Comparison of ENCODE assay signal across 15 cellular contexts in genomic region chr9:97830884-97831829, GRCh38. TPM values are rescaled to one million over a fixed set of nuclear protein-coding genes. Genes with fewer than 3 reads are reported as not detected.
DNase-seq lines count a peak whose midpoint lies in the region; ATAC-seq, FAIRE-seq and TF ChIP-seq lines count a peak whose summit lies in the region.
"Had no signal": no experiment of that assay in that cellular context is flagged by ENCODE, and none has a peak within 500 bp of the region (broad histone marks: within the 10 kb centered on the region; RNA-seq: fewer than 3 reads in every experiment).

No MANE protein-coding gene starts in this region.

- H3K9me3 Mint-ChIP-seq in astrocyte (ENCODE audit: unreplicated experiment) (no peaks in the 10 kb centered on the region), type B pancreatic cell (no peaks in the 10 kb centered on the region)
- no peaks in the 10 kb centered on the region for H3K9me3 Mint-ChIP-seq in activated naive CD8-positive, alpha-beta T cell treated with anti-CD3 and anti-CD28 coated beads, Interleukin-2, amount 50 U/mL, for 24 hours
- H3K9me3 Mint-ChIP-seq: activated CD8-positive, alpha-beta T cell treated with anti-CD3 and anti-CD28 coated beads for 36 hours; naive thymus-derived CD4-positive, alpha-beta T cell had no signal

- H3K79me2 ChIP-seq in astrocyte (ENCODE audit: insufficient read depth, low read length), result no peaks in the 10 kb centered on the region

- no peak for FAIRE-seq in astrocyte (lab: Jason Lieb, UNC)

- H3K4me2 ChIP-seq in astrocyte (ENCODE audit: low read length), result no peak overlapping the region

- H3K27ac ChIP-seq in right atrium auricular region (no peak overlapping the region), astrocyte (ENCODE audit: low read depth, low read length) (no peak overlapping the region)
- H3K27ac ChIP-seq: upper lobe of right lung had no signal

- no peak overlapping the region for H3K9ac ChIP-seq in astrocyte (ENCODE audit: low read length)

- no peak for DNase-seq in Right ventricle myocardium inferior (ENCODE audit: missing footprints)
- DNase-seq in right atrium auricular region (ENCODE audit: low spot score), result no peak
- no peak for DNase-seq in astrocyte (ENCODE audit: low read depth)
- DNase-seq in kidney tubule cell (ENCODE audit: low spot score), result peak; percentile 82
- no peak for DNase-seq in type B pancreatic cell (ENCODE audit: extremely low spot score, unreplicated experiment)
- DNase-seq in activated naive CD8-positive, alpha-beta T cell treated with anti-CD3 and anti-CD28 coated beads, Interleukin-2, amount 50 U/mL, for 24 hours, result no peak
- DNase-seq in occipital lobe (lab: John Stamatoyannopoulos, UW), result no peak
- DNase-seq: activated CD8-positive, alpha-beta T cell treated with anti-CD3 and anti-CD28 coated beads for 36 hours; activated gamma-delta T cell; naive thymus-derived CD4-positive, alpha-beta T cell; NCI-H345; T1000; upper lobe of right lung had no signal

- intact Hi-C loops in Right ventricle myocardium inferior (cut with DNase I), result no loop called here

- no peaks in the 10 kb centered on the region for H3K4me1 Mint-ChIP-seq in astrocyte (ENCODE audit: low read depth, unreplicated experiment)
- peaks cover 8% of the 10 kb centered on the region for H3K4me1 Mint-ChIP-seq in type B pancreatic cell (ENCODE audit: unreplicated experiment)
- H3K4me1 Mint-ChIP-seq in activated naive CD8-positive, alpha-beta T cell treated with anti-CD3 and anti-CD28 coated beads, Interleukin-2, amount 50 U/mL, for 24 hours, result no peaks in the 10 kb centered on the region

- no peaks in the 10 kb centered on the region for H3K4me1 ChIP-seq in right atrium auricular region
- no peaks in the 10 kb centered on the region for H3K4me1 ChIP-seq in astrocyte (ENCODE audit: insufficient read depth, low read length)
- H3K4me1 ChIP-seq: upper lobe of right lung had no signal

- H3K4me3 ChIP-seq in right atrium auricular region, result no peak overlapping the region
- H3K4me3 ChIP-seq in astrocyte (ENCODE audit: insufficient read depth, low read depth, low read length), result no peak overlapping the region
- H3K4me3 ChIP-seq: upper lobe of right lung had no signal

- no peaks in the 10 kb centered on the region for H3K36me3 Mint-ChIP-seq in astrocyte (ENCODE audit: low read depth, unreplicated experiment)
- no peaks in the 10 kb centered on the region for H3K36me3 Mint-ChIP-seq in type B pancreatic cell
- H3K36me3 Mint-ChIP-seq in activated naive CD8-positive, alpha-beta T cell treated with anti-CD3 and anti-CD28 coated beads, Interleukin-2, amount 50 U/mL, for 24 hours (ENCODE audit: low read depth), result no peaks in the 10 kb centered on the region
- H3K36me3 Mint-ChIP-seq: naive thymus-derived CD4-positive, alpha-beta T cell had no signal

- H3K27me3 ChIP-seq in right atrium auricular region, result no peaks in the 10 kb centered on the region
- H3K27me3 ChIP-seq in astrocyte (ENCODE audit: insufficient read depth, low read length), result peaks cover 26% of the 10 kb centered on the region
- H3K27me3 ChIP-seq: upper lobe of right lung had no signal

- no peaks in the 10 kb centered on the region for H4K20me1 ChIP-seq in astrocyte (ENCODE audit: insufficient read depth, low read length)

- no peak for TF ChIP-seq CTCF in right atrium auricular region (IDR thresholded peaks at IDR 0.05)
- TF ChIP-seq CTCF in astrocyte (IDR thresholded peaks at IDR 0.05; ENCODE audit: insufficient read depth, low read depth, low read length), result no peak
- no peak for TF ChIP-seq CTCF in type B pancreatic cell (conservative IDR thresholded peaks at IDR 0.05)

- H3K27ac Mint-ChIP-seq in astrocyte (ENCODE audit: unreplicated experiment), result peak overlapping the region; percentile 51
- peak overlapping the region; percentile 69 for H3K27ac Mint-ChIP-seq in type B pancreatic cell
- no peak overlapping the region for H3K27ac Mint-ChIP-seq in activated naive CD8-positive, alpha-beta T cell treated with anti-CD3 and anti-CD28 coated beads, Interleukin-2, amount 50 U/mL, for 24 hours
- H3K27ac Mint-ChIP-seq: activated CD8-positive, alpha-beta T cell treated with anti-CD3 and anti-CD28 coated beads for 36 hours; naive thymus-derived CD4-positive, alpha-beta T cell had no signal

- H3K27me3 Mint-ChIP-seq in astrocyte (ENCODE audit: low read depth, unreplicated experiment), result peaks cover 32% of the 10 kb centered on the region
- H3K27me3 Mint-ChIP-seq in type B pancreatic cell, result peaks cover 51% of the 10 kb centered on the region
- H3K27me3 Mint-ChIP-seq in activated naive CD8-positive, alpha-beta T cell treated with anti-CD3 and anti-CD28 coated beads, Interleukin-2, amount 50 U/mL, for 24 hours, result peaks cover 18% of the 10 kb centered on the region

- ATAC-seq in Right ventricle myocardium inferior (peak; percentile 65), GM19467 (IDR thresholded peaks at IDR 0.05; ENCODE audit: unreplicated experiment) (no peak)
- ATAC-seq in activated naive CD8-positive, alpha-beta T cell treated with anti-CD3 and anti-CD28 coated beads, Interleukin-2, amount 50 U/mL, for 24 hours, result no peak
- ATAC-seq: activated CD8-positive, alpha-beta T cell treated with anti-CD3 and anti-CD28 coated beads for 36 hours; upper lobe of right lung had no signal

- no peak overlapping the region for H3K4me3 Mint-ChIP-seq in astrocyte (ENCODE audit: unreplicated experiment)
- H3K4me3 Mint-ChIP-seq in type B pancreatic cell, result peak overlapping the region; percentile 77
- H3K4me3 Mint-ChIP-seq in activated naive CD8-positive, alpha-beta T cell treated with anti-CD3 and anti-CD28 coated beads, Interleukin-2, amount 50 U/mL, for 24 hours, result no peak overlapping the region
- H3K4me3 Mint-ChIP-seq: activated CD8-positive, alpha-beta T cell treated with anti-CD3 and anti-CD28 coated beads for 36 hours; naive thymus-derived CD4-positive, alpha-beta T cell had no signal

- H3K9me3 ChIP-seq in right atrium auricular region, result no peaks in the 10 kb centered on the region
- H3K9me3 ChIP-seq in astrocyte (ENCODE audit: insufficient read depth, low read depth, low read length), result no peaks in the 10 kb centered on the region
- H3K9me3 ChIP-seq: upper lobe of right lung had no signal

- peak overlapping the region; percentile 28 for H2AFZ ChIP-seq in astrocyte (ENCODE audit: low read depth, low read length)

- H3K36me3 ChIP-seq in right atrium auricular region (no peaks in the 10 kb centered on the region), astrocyte (ENCODE audit: insufficient read depth, low read length) (no peaks in the 10 kb centered on the region)
- H3K36me3 ChIP-seq: upper lobe of right lung had no signal

RNA-seq across cellular contexts. Expression of gene FOXE1, which starts 21.9 kb away (rescaled TPM):
- total RNA-seq in Right ventricle myocardium inferior, result not detected
- total RNA-seq in right atrium auricular region, result not detected
- total RNA-seq in astrocyte, result 0.07 and 0.45 TPM in 2 replicates
- 2.4 and 4.2 TPM in 2 replicates for total RNA-seq in type B pancreatic cell (ENCODE audit: low replicate concordance)
- not detected for total RNA-seq in occipital lobe
- total RNA-seq: cerebellum; naive thymus-derived CD4-positive, alpha-beta T cell; upper lobe of right lung had no signal
